Comparison of ENCODE assay signal across 30 cellular contexts in the genomic region with DNA sequence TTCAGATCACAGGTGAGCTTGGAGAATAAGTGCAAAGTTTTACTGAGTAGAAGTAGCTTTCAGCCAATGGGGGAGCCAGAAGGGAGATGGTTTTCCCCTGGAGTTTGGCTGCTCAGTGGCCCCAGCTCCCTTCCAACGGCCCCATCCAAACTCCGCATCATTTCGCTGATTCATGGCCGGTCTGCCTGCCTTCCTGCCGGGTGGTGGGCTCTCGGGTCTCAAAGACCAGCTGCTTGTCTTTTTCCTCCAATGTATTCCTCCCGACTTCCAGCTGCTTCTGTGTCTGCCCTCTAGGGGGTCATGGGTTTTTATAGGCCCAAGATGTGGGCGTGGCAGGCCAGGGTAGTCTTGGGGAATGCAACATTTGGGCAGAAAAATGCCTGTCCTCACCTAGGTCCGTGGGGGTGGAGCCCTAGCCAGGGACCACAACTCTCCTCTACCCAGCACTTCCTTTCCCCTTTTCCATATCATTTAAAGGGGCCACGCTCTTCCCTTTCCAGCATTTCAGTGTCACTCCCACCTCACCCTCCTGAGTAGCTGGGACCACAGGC.
"Had no signal": no experiment of that assay in that cellular context is flagged by ENCODE, and none has a peak within 500 bp of the region (broad histone marks: within the 10 kb centered on the region; RNA-seq: fewer than 3 reads in every experiment).

No MANE protein-coding gene starts in this region.

- H3K27ac ChIP-seq: adrenal gland, body of pancreas, colonic mucosa, epithelial cell of prostate, WERI-Rb-1 had no signal

- FAIRE-seq: endometrium, endothelial cell of umbilical vein, frontal cortex had no signal

- H3K4me3 ChIP-seq: adrenal gland, body of pancreas, colonic mucosa had no signal

- H3K4me1 Mint-ChIP-seq: activated B cell treated with CpG ODN at 0.5 μM for 24 hours; activated CD4-positive, alpha-beta T cell treated with anti-CD3 and anti-CD28 coated beads, Interleukin-2, amount 10 ng/mL, durations not matched to agents 24 days and 14 days; activated T-helper 17 cell treated with anti-CD3 and anti-CD28 coated beads, Interleukin-2, amount 50 U/mL, for 72 hours had no signal

- H3K27me3 ChIP-seq: adrenal gland, body of pancreas, colonic mucosa had no signal

- H3K4me3 Mint-ChIP-seq: activated B cell treated with CpG ODN at 0.5 μM for 24 hours; activated CD4-positive, alpha-beta memory T cell treated with anti-CD3 and anti-CD28 coated beads for 36 hours; activated CD4-positive, alpha-beta T cell treated with anti-CD3 and anti-CD28 coated beads, Interleukin-2, amount 10 ng/mL, durations not matched to agents 24 days and 14 days; activated CD8-positive, alpha-beta T cell treated with anti-CD3 and anti-CD28 coated beads, Interleukin-2, amount 10 ng/mL, durations not matched to agents 7 days and 5 days; activated naive CD4-positive, alpha-beta T cell treated with anti-CD3 and anti-CD28 coated beads for 36 hours; activated naive CD4-positive, alpha-beta T cell treated with anti-CD3 and anti-CD28 coated beads, Interleukin-2, amount 50 U/mL, for 24 hours; activated naive CD8-positive, alpha-beta T cell treated with anti-CD3 and anti-CD28 coated beads for 36 hours; activated naive CD8-positive, alpha-beta T cell treated with anti-CD3 and anti-CD28 coated beads, Interleukin-2, amount 50 U/mL, for 24 hours; activated T-cell treated with anti-CD3 and anti-CD28 coated beads, Interleukin-2, amount 50 U/mL, for 4 hours; activated T-helper 17 cell treated with anti-CD3 and anti-CD28 coated beads, Interleukin-2, amount 50 U/mL, for 72 hours; T-helper 17 cell; T-helper 2 cell treated with Interferon-gamma antibody and Interleukin-4, amounts not matched to agents 5 μg/mL and 100 μg/mL, for 36 hours had no signal

- H3K9me3 Mint-ChIP-seq: activated B cell treated with CpG ODN at 0.5 μM for 24 hours; activated CD4-positive, alpha-beta T cell treated with anti-CD3 and anti-CD28 coated beads, Interleukin-2, amount 10 ng/mL, durations not matched to agents 24 days and 14 days; activated naive CD4-positive, alpha-beta T cell treated with anti-CD3 and anti-CD28 coated beads for 36 hours; activated naive CD4-positive, alpha-beta T cell treated with anti-CD3 and anti-CD28 coated beads, Interleukin-2, amount 50 U/mL, for 24 hours; activated naive CD8-positive, alpha-beta T cell treated with anti-CD3 and anti-CD28 coated beads for 36 hours; activated naive CD8-positive, alpha-beta T cell treated with anti-CD3 and anti-CD28 coated beads, Interleukin-2, amount 50 U/mL, for 24 hours; activated T-cell treated with anti-CD3 and anti-CD28 coated beads, Interleukin-2, amount 50 U/mL, for 4 hours; activated T-helper 17 cell treated with anti-CD3 and anti-CD28 coated beads, Interleukin-2, amount 50 U/mL, for 72 hours; T-helper 2 cell treated with Interferon-gamma antibody and Interleukin-4, amounts not matched to agents 5 μg/mL and 100 μg/mL, for 36 hours had no signal

- H3K36me3 Mint-ChIP-seq: activated CD4-positive, alpha-beta memory T cell treated with anti-CD3 and anti-CD28 coated beads for 36 hours; activated naive CD4-positive, alpha-beta T cell treated with anti-CD3 and anti-CD28 coated beads, Interleukin-2, amount 50 U/mL, for 24 hours; activated naive CD8-positive, alpha-beta T cell treated with anti-CD3 and anti-CD28 coated beads for 36 hours had no signal

- H3K4me1 ChIP-seq: adrenal gland, body of pancreas, colonic mucosa had no signal

- H3K27ac Mint-ChIP-seq: activated B cell treated with CpG ODN at 0.5 μM for 24 hours; activated CD4-positive, alpha-beta memory T cell treated with anti-CD3 and anti-CD28 coated beads for 36 hours; activated CD4-positive, alpha-beta T cell treated with anti-CD3 and anti-CD28 coated beads, Interleukin-2, amount 10 ng/mL, durations not matched to agents 24 days and 14 days; activated CD8-positive, alpha-beta T cell treated with anti-CD3 and anti-CD28 coated beads, Interleukin-2, amount 10 ng/mL, durations not matched to agents 7 days and 5 days; activated naive CD4-positive, alpha-beta T cell treated with anti-CD3 and anti-CD28 coated beads for 36 hours; activated naive CD4-positive, alpha-beta T cell treated with anti-CD3 and anti-CD28 coated beads, Interleukin-2, amount 50 U/mL, for 24 hours; activated naive CD8-positive, alpha-beta T cell treated with anti-CD3 and anti-CD28 coated beads for 36 hours; activated naive CD8-positive, alpha-beta T cell treated with anti-CD3 and anti-CD28 coated beads, Interleukin-2, amount 50 U/mL, for 24 hours; activated T-helper 17 cell treated with anti-CD3 and anti-CD28 coated beads, Interleukin-2, amount 50 U/mL, for 72 hours; T-helper 17 cell; T-helper 2 cell treated with Interferon-gamma antibody and Interleukin-4, amounts not matched to agents 5 μg/mL and 100 μg/mL, for 36 hours had no signal

- H3K36me3 ChIP-seq: adrenal gland, colonic mucosa, WERI-Rb-1 had no signal

- ATAC-seq: activated CD4-positive, CD25-positive, alpha-beta regulatory T cell treated with anti-CD3 and anti-CD28 coated beads, Interleukin-2, amount 50 U/mL, for 24 hours; activated CD8-positive, alpha-beta T cell treated with anti-CD3 and anti-CD28 coated beads, Interleukin-2, amount 10 ng/mL, durations not matched to agents 7 days and 5 days; activated naive CD8-positive, alpha-beta T cell treated with anti-CD3 and anti-CD28 coated beads, Interleukin-2, amount 50 U/mL, for 24 hours; activated T-cell treated with anti-CD3 and anti-CD28 coated beads, Interleukin-2, amount 50 U/mL, for 4 hours; activated T-helper 17 cell treated with anti-CD3 and anti-CD28 coated beads, Interleukin-2, amount 50 U/mL, for 72 hours; body of pancreas; T-helper 17 cell had no signal

- H3K9me3 ChIP-seq: adrenal gland, body of pancreas, colonic mucosa had no signal

- DNase-seq: activated B cell treated with CpG ODN at 0.5 μM for 24 hours; activated CD4-positive, alpha-beta memory T cell treated with anti-CD3 and anti-CD28 coated beads for 36 hours; activated CD4-positive, alpha-beta T cell treated with anti-CD3 and anti-CD28 coated beads, Interleukin-2, amount 10 ng/mL, durations not matched to agents 24 days and 14 days; activated CD8-positive, alpha-beta T cell treated with anti-CD3 and anti-CD28 coated beads, Interleukin-2, amount 10 ng/mL, durations not matched to agents 7 days and 5 days; activated effector memory CD4-positive, alpha-beta T cell treated with Interleukin-2 at 50 U/mL for 16 hours; activated naive CD4-positive, alpha-beta T cell treated with anti-CD3 and anti-CD28 coated beads for 36 hours; activated naive CD8-positive, alpha-beta T cell treated with anti-CD3 and anti-CD28 coated beads for 36 hours; activated naive CD8-positive, alpha-beta T cell treated with anti-CD3 and anti-CD28 coated beads, Interleukin-2, amount 50 U/mL, for 24 hours; activated T-cell treated with anti-CD3 and anti-CD28 coated beads, Interleukin-2, amount 50 U/mL, for 4 hours; adrenal gland; amygdala; body of pancreas; central memory CD4-positive, alpha-beta T cell; cerebellar nuclear complex; colonic mucosa; effector CD8-positive, alpha-beta T cell; foreskin fibroblast; head of caudate nucleus; T-helper 1 cell; T-helper 17 cell; T1000; WERI-Rb-1 had no signal
